In the genomic region with DNA sequence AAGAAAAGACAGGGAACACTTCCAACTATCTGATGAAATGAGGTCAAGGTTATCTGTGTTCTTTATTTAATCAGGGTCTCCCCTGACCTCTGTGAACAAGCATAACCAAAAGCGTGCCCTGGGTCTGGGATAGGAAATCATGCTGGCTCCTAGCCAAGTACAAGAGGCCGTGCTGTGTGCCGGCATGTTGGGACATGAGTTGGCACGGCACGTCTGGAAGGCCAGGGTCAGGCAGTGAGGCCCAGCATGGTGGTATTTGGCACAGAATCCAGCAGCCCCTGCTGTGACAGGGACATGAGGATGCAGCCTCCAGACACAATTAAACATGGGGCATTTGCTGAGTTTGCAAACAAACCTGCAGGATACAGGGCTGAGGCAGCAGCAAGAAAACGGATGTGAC, we compare ENCODE assay signal across 1 cellular context.
TF ChIP-seq lines count a peak whose summit lies in the region.

No MANE protein-coding gene starts in this region.

TF ChIP-seq in HepG2, 621 proteins besides CTCF, POLR2A, EP300 and RAD21 (continued from another document and continues in another):
- no peak for TF ChIP-seq RELA (CRISPR knock-in tag; IDR thresholded peaks at IDR 0.05)
- TF ChIP-seq SCMH1 (CRISPR knock-in tag; IDR thresholded peaks at IDR 0.05; ENCODE audit: borderline replicate concordance): no peak
- TF ChIP-seq SNAI1 (CRISPR knock-in tag; IDR thresholded peaks at IDR 0.05; ENCODE audit: borderline replicate concordance): no peak
- peak; percentile 10; the same call in 1 of the 2 replicates for TF ChIP-seq GATAD2A (CRISPR knock-in tag; IDR thresholded peaks at IDR 0.05)
- no peak for TF ChIP-seq POGK (CRISPR knock-in tag; conservative IDR thresholded peaks at IDR 0.05)
- no peak for TF ChIP-seq MIER2 (CRISPR knock-in tag; IDR thresholded peaks at IDR 0.05)
- peak; percentile 23; the same call in 1 of the 2 replicates for TF ChIP-seq HDAC1 (CRISPR knock-in tag; IDR thresholded peaks at IDR 0.05)
- TF ChIP-seq, protein P1, sequence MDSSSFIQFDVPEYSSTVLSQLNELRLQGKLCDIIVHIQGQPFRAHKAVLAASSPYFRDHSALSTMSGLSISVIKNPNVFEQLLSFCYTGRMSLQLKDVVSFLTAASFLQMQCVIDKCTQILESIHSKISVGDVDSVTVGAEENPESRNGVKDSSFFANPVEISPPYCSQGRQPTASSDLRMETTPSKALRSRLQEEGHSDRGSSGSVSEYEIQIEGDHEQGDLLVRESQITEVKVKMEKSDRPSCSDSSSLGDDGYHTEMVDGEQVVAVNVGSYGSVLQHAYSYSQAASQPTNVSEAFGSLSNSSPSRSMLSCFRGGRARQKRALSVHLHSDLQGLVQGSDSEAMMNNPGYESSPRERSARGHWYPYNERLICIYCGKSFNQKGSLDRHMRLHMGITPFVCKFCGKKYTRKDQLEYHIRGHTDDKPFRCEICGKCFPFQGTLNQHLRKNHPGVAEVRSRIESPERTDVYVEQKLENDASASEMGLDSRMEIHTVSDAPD (CRISPR knock-in tag; IDR thresholded peaks at IDR 0.05): no peak
- peak; percentile 33; the same call in 1 of the 2 replicates for TF ChIP-seq ARID5B (CRISPR knock-in tag; IDR thresholded peaks at IDR 0.05)
- no peak for TF ChIP-seq POLR2AphosphoS5 (IDR thresholded peaks at IDR 0.05; ENCODE audit: low read depth, low read length)
- no peak for TF ChIP-seq ZSCAN12 (CRISPR knock-in tag; IDR thresholded peaks at IDR 0.05)
- TF ChIP-seq TCF12 (IDR thresholded peaks at IDR 0.05): no peak
- TF ChIP-seq TCF12 (CRISPR knock-in tag; IDR thresholded peaks at IDR 0.05): no peak
- no peak for TF ChIP-seq ZNF776 (CRISPR knock-in tag; IDR thresholded peaks at IDR 0.05)
- TF ChIP-seq, protein P2, sequence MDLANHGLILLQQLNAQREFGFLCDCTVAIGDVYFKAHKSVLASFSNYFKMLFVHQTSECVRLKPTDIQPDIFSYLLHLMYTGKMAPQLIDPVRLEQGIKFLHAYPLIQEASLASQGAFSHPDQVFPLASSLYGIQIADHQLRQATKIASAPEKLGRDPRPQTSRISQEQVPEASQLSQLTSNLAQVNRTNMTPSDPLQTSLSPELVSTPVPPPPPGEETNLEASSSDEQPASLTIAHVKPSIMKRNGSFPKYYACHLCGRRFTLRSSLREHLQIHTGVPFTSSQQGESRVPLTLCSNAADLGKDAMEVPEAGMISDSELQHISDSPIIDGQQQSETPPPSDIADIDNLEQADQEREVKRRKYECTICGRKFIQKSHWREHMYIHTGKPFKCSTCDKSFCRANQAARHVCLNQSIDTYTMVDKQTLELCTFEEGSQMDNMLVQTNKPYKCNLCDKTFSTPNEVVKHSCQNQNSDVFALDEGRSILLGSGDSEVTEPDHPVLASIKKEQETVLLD (CRISPR knock-in tag; IDR thresholded peaks at IDR 0.05; ENCODE audit: low read depth): no peak
- no peak for TF ChIP-seq TBX2 (CRISPR knock-in tag; IDR thresholded peaks at IDR 0.05; ENCODE audit: borderline replicate concordance)
- TF ChIP-seq ZMYM2 (CRISPR knock-in tag; IDR thresholded peaks at IDR 0.05): no peak
- TF ChIP-seq, protein P3, sequence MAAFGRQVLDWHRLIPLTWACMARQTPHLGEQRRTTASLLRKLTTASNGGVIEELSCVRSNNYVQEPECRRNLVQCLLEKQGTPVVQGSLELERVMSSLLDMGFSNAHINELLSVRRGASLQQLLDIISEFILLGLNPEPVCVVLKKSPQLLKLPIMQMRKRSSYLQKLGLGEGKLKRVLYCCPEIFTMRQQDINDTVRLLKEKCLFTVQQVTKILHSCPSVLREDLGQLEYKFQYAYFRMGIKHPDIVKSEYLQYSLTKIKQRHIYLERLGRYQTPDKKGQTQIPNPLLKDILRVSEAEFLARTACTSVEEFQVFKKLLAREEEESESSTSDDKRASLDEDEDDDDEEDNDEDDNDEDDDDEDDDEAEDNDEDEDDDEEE (CRISPR knock-in tag; IDR thresholded peaks at IDR 0.05): no peak
- no peak for TF ChIP-seq PREB (CRISPR knock-in tag; IDR thresholded peaks at IDR 0.05)
- TF ChIP-seq ZNF569 (CRISPR knock-in tag; IDR thresholded peaks at IDR 0.05; ENCODE audit: borderline replicate concordance): no peak
- no peak for TF ChIP-seq MED13 (CRISPR knock-in tag; IDR thresholded peaks at IDR 0.05)
- no peak for TF ChIP-seq MEF2D (CRISPR knock-in tag; IDR thresholded peaks at IDR 0.05)
- no peak for TF ChIP-seq SP1 (IDR thresholded peaks at IDR 0.05)
- no peak for TF ChIP-seq SP1 (CRISPR knock-in tag; IDR thresholded peaks at IDR 0.05)
- no peak for TF ChIP-seq ZNF362 (CRISPR knock-in tag; IDR thresholded peaks at IDR 0.05; ENCODE audit: borderline replicate concordance)
- TF ChIP-seq, protein P4, sequence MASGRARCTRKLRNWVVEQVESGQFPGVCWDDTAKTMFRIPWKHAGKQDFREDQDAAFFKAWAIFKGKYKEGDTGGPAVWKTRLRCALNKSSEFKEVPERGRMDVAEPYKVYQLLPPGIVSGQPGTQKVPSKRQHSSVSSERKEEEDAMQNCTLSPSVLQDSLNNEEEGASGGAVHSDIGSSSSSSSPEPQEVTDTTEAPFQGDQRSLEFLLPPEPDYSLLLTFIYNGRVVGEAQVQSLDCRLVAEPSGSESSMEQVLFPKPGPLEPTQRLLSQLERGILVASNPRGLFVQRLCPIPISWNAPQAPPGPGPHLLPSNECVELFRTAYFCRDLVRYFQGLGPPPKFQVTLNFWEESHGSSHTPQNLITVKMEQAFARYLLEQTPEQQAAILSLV (CRISPR knock-in tag; IDR thresholded peaks at IDR 0.05; ENCODE audit: borderline replicate concordance): 0 out of 2 replicates have a peak, but pooled peaks have one; percentile 32
- TF ChIP-seq ETV6 (CRISPR knock-in tag; conservative IDR thresholded peaks at IDR 0.05): no peak
- TF ChIP-seq PAX8 (CRISPR knock-in tag; IDR thresholded peaks at IDR 0.05; ENCODE audit: borderline replicate concordance): no peak
- TF ChIP-seq FOXK2 (IDR thresholded peaks at IDR 0.05): no peak
- TF ChIP-seq ZNF605 (CRISPR knock-in tag; IDR thresholded peaks at IDR 0.05): no peak
- TF ChIP-seq, protein P5, sequence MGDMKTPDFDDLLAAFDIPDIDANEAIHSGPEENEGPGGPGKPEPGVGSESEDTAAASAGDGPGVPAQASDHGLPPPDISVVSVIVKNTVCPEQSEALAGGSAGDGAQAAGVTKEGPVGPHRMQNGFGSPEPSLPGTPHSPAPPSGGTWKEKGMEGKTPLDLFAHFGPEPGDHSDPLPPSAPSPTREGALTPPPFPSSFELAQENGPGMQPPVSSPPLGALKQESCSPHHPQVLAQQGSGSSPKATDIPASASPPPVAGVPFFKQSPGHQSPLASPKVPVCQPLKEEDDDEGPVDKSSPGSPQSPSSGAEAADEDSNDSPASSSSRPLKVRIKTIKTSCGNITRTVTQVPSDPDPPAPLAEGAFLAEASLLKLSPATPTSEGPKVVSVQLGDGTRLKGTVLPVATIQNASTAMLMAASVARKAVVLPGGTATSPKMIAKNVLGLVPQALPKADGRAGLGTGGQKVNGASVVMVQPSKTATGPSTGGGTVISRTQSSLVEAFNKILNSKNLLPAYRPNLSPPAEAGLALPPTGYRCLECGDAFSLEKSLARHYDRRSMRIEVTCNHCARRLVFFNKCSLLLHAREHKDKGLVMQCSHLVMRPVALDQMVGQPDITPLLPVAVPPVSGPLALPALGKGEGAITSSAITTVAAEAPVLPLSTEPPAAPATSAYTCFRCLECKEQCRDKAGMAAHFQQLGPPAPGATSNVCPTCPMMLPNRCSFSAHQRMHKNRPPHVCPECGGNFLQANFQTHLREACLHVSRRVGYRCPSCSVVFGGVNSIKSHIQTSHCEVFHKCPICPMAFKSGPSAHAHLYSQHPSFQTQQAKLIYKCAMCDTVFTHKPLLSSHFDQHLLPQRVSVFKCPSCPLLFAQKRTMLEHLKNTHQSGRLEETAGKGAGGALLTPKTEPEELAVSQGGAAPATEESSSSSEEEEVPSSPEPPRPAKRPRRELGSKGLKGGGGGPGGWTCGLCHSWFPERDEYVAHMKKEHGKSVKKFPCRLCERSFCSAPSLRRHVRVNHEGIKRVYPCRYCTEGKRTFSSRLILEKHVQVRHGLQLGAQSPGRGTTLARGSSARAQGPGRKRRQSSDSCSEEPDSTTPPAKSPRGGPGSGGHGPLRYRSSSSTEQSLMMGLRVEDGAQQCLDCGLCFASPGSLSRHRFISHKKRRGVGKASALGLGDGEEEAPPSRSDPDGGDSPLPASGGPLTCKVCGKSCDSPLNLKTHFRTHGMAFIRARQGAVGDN (CRISPR knock-in tag; IDR thresholded peaks at IDR 0.05): peak; percentile 31; the same call in 1 of the 2 replicates
- no peak for TF ChIP-seq POLR2G (IDR thresholded peaks at IDR 0.05; ENCODE audit: low read depth, low read length)
- TF ChIP-seq ZNF224 (CRISPR knock-in tag; IDR thresholded peaks at IDR 0.05): no peak
- no peak for TF ChIP-seq ZNF335 (CRISPR knock-in tag; IDR thresholded peaks at IDR 0.05)
- TF ChIP-seq, protein P6, sequence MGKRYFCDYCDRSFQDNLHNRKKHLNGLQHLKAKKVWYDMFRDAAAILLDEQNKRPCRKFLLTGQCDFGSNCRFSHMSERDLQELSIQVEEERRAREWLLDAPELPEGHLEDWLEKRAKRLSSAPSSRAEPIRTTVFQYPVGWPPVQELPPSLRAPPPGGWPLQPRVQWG (CRISPR knock-in tag; IDR thresholded peaks at IDR 0.05; ENCODE audit: borderline replicate concordance, low read depth): no peak
- TF ChIP-seq ZNF558 (CRISPR knock-in tag; IDR thresholded peaks at IDR 0.05; ENCODE audit: borderline replicate concordance): no peak
- TF ChIP-seq, protein P7, sequence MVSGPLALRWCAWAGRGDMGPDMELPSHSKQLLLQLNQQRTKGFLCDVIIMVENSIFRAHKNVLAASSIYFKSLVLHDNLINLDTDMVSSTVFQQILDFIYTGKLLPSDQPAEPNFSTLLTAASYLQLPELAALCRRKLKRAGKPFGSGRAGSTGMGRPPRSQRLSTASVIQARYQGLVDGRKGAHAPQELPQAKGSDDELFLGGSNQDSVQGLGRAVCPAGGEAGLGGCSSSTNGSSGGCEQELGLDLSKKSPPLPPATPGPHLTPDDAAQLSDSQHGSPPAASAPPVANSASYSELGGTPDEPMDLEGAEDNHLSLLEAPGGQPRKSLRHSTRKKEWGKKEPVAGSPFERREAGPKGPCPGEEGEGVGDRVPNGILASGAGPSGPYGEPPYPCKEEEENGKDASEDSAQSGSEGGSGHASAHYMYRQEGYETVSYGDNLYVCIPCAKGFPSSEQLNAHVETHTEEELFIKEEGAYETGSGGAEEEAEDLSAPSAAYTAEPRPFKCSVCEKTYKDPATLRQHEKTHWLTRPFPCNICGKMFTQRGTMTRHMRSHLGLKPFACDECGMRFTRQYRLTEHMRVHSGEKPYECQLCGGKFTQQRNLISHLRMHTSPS (CRISPR knock-in tag; IDR thresholded peaks at IDR 0.05; ENCODE audit: low read depth): no peak
- peak; percentile 49 to 52 for TF ChIP-seq MAFK (conservative IDR thresholded peaks at IDR 0.05 in 1 of 2, IDR thresholded peaks at IDR 0.05 in 1 of 2; ENCODE audit: low read length in 2 of 2)
- TF ChIP-seq SNAPC2 (CRISPR knock-in tag; IDR thresholded peaks at IDR 0.05): no peak
- TF ChIP-seq NONO (IDR thresholded peaks at IDR 0.05): no peak
- no peak for TF ChIP-seq NONO (CRISPR knock-in tag; conservative IDR thresholded peaks at IDR 0.05)
- no peak for TF ChIP-seq STAT5B (CRISPR knock-in tag; IDR thresholded peaks at IDR 0.05)
